ENCODE assay signal across 8 cellular contexts in genomic region chr2:101699939-101700442, GRCh38. TPM values are rescaled to one million over a fixed set of nuclear protein-coding genes. Genes with fewer than 3 reads are reported as not detected.
DNase-seq lines count a peak whose midpoint lies in the region; ATAC-seq and TF ChIP-seq lines count a peak whose summit lies in the region.

No MANE protein-coding gene starts in this region.

- H3K4me3 Mint-ChIP-seq in Calu3 (ENCODE audit: low read depth, unreplicated experiment) = no peak overlapping the region

- peaks cover 3% of the 10 kb centered on the region for H3K9me3 Mint-ChIP-seq in Calu3 (ENCODE audit: low read depth, unreplicated experiment)

- H3K36me3 Mint-ChIP-seq in Calu3 (ENCODE audit: insufficient read depth, unreplicated experiment) = peaks cover 37% of the 10 kb centered on the region

- H3K9ac ChIP-seq in HCT116 (ENCODE audit: low read length) = no peak overlapping the region
- peak overlapping the region; percentile 93 for H3K9ac ChIP-seq in adipocyte (ENCODE audit: low read length)

- RAD21 ChIA-PET in HCT116 (lab: Charles Lee; ENCODE audit: low non-redundant PET in 1 of 2, low total read pairs in 2 of 2, uncharacterized antibody in 2 of 2, unreplicated experiment in 2 of 2) = no interaction called here

- H3K27ac Mint-ChIP-seq in Calu3 (ENCODE audit: unreplicated experiment) = no peak overlapping the region

- peak overlapping the region; percentile 82; the same call in 1 of the 2 replicates for H3K4me2 ChIP-seq in HCT116 (ENCODE audit: low read length)

- H3K9me3 ChIP-seq in HCT116 (ENCODE audit: control insufficient read depth in 1 of 2, insufficient read depth in 1 of 2, low read depth in 1 of 2, low read length in 2 of 2) (no peaks in the 10 kb centered on the region), adipocyte (ENCODE audit: control insufficient read depth, low read length) (no peaks in the 10 kb centered on the region)

- peaks cover 66% of the 10 kb centered on the region for H3K79me2 ChIP-seq in HCT116 (ENCODE audit: insufficient read depth, low read length)

- intact Hi-C loops in HCT116 (cut with micrococcal nuclease) (loop anchor here (5.0 kb wide), 1 partner anchor 358 kb away; no protein-coding TSS in a partner anchor), Calu3 (cut with micrococcal nuclease; ENCODE audit: unreplicated experiment) (loop anchor here (2.0 to 10.0 kb wide), 6 partner anchors 37 to 285 kb away; no protein-coding TSS in a partner anchor)

- peaks cover 17 to 42% of the 10 kb centered on the region in 2 experiments; a peak in 3 of 4 replicates for H3K4me1 ChIP-seq in HCT116 (ENCODE audit: control insufficient read depth in 1 of 2, insufficient read depth in 2 of 2, low read length in 2 of 2)
- peaks cover 29% of the 10 kb centered on the region for H3K4me1 ChIP-seq in adipocyte (ENCODE audit: control insufficient read depth, insufficient read depth, low read length)

- no peak for TF ChIP-seq RAD21 in HCT116 (IDR thresholded peaks at IDR 0.05; ENCODE audit: low read depth)

- ATAC-seq in HCT116 (no peak), GM21447 (IDR thresholded peaks at IDR 0.05; ENCODE audit: unreplicated experiment) (no peak), HG03571 (IDR thresholded peaks at IDR 0.05; ENCODE audit: unreplicated experiment) (no peak)

- no peaks in the 10 kb centered on the region for H3K9me2 ChIP-seq in HCT116 (ENCODE audit: insufficient read depth)

- no peaks in the 10 kb centered on the region for H4K20me1 ChIP-seq in HCT116 (ENCODE audit: insufficient read depth)

- H3K36me3 ChIP-seq in HCT116 (ENCODE audit: control insufficient read depth in 1 of 2, insufficient read depth in 2 of 2, low read length in 2 of 2) (peaks cover 0 to 5% of the 10 kb centered on the region in 2 experiments; a peak in 1 of 4 replicates), adipocyte (ENCODE audit: control insufficient read depth, insufficient read depth, low read length, severe bottlenecking) (peaks cover 8% of the 10 kb centered on the region)

- no peak overlapping the region for H2AFZ ChIP-seq in HCT116 (ENCODE audit: low read depth, low read length, poor library complexity, severe bottlenecking)

- no peak for TF ChIP-seq POLR2A in HCT116 (IDR thresholded peaks at IDR 0.05; ENCODE audit: borderline replicate concordance, extremely low read depth, insufficient read depth, insufficient read length)

- BruUV-seq in HCT116 (replicated peaks; lab: Mats Ljungman, UMichigan) = no TSS peak
- no TSS peak for BruUV-seq in Calu3 (replicated peaks; lab: Mats Ljungman, UMichigan)

- peaks cover 42% of the 10 kb centered on the region for H3K4me1 Mint-ChIP-seq in Calu3 (ENCODE audit: low read depth, unreplicated experiment)

- POLR2A ChIA-PET in HCT116 (lab: Charles Lee) = no interaction called here

- CTCF ChIA-PET in HCT116 (lab: Charles Lee) (no interaction called here), Calu3 (lab: Charles Lee) (interaction anchor here (0.8 to 1.5 kb wide), 5 partner anchors 42 to 281 kb away, joined by 3 to 5 read pairs (median 4); no protein-coding TSS in a partner anchor)

- no peaks in the 10 kb centered on the region for H3K27me3 Mint-ChIP-seq in Calu3 (ENCODE audit: unreplicated experiment)

- H3K27ac ChIP-seq in HCT116 (ENCODE audit: low read depth, low read length) (no peak overlapping the region), substantia nigra (ENCODE audit: low read depth, low read length, poor library complexity, severe bottlenecking) (peak overlapping the region; percentile 90)

- TF ChIP-seq CTCF in HCT116 (IDR thresholded peaks at IDR 0.05 in 2 of 3, conservative IDR thresholded peaks at IDR 0.05 in 1 of 3; ENCODE audit: borderline replicate concordance in 1 of 3, insufficient read depth in 1 of 3, low read depth in 2 of 3, low read length in 2 of 3) = no peak
- TF ChIP-seq CTCF in Calu3 (IDR thresholded peaks at IDR 0.05; ENCODE audit: unreplicated experiment) = no peak

- no peaks in the 10 kb centered on the region for H3K27me3 ChIP-seq in HCT116 (ENCODE audit: insufficient read depth, low read length)
- no peaks in the 10 kb centered on the region for H3K27me3 ChIP-seq in adipocyte (replicated peaks; ENCODE audit: control insufficient read depth, insufficient read depth, low read length)

- H3K4me3 ChIP-seq in HCT116 (replicated peaks in 1 of 2; ENCODE audit: low read depth in 1 of 2, low read length in 2 of 2) (no peak overlapping the region), adipocyte (ENCODE audit: low read length) (peak overlapping the region; percentile 94)

- no peak for DNase-seq in HCT116 (ENCODE audit: low read depth, low spot score)
- peak; percentile 58 for DNase-seq in adipocyte (ENCODE audit: low read depth)
- peak; percentile 35 for DNase-seq in iris pigment epithelial cell (ENCODE audit: low read depth)
- DNase-seq in substantia nigra (lab: John Stamatoyannopoulos, UW) = no peak
- no peak for DNase-seq in Calu3
- DNase-seq in MV-4-11 (lab: John Stamatoyannopoulos, UW) = no peak

TF ChIP-seq in HCT116, 20 proteins besides CTCF, POLR2A, EP300 and RAD21:
- TF ChIP-seq ATF3 (IDR thresholded peaks at IDR 0.05) = no peak
- no peak for TF ChIP-seq EZH2phosphoT487 (IDR thresholded peaks at IDR 0.05; ENCODE audit: borderline replicate concordance)
- no peak for TF ChIP-seq CEBPB (IDR thresholded peaks at IDR 0.05; ENCODE audit: low read depth)
- no peak for TF ChIP-seq ZNF274 (IDR thresholded peaks at IDR 0.05; ENCODE audit: low read depth, low read length)
- no peak for TF ChIP-seq EGR1 (IDR thresholded peaks at IDR 0.05; ENCODE audit: low read depth)
- no peak for TF ChIP-seq REST (IDR thresholded peaks at IDR 0.05; ENCODE audit: low read depth)
- no peak for TF ChIP-seq FOSL1 (IDR thresholded peaks at IDR 0.05; ENCODE audit: low read depth)
- TF ChIP-seq ZFX (IDR thresholded peaks at IDR 0.05) = no peak
- no peak for TF ChIP-seq YY1 (IDR thresholded peaks at IDR 0.05; ENCODE audit: extremely low read depth, insufficient replicate concordance, low read depth, low read length)
- TF ChIP-seq EZH2 (IDR thresholded peaks at IDR 0.05) = no peak
- no peak for TF ChIP-seq SP1 (IDR thresholded peaks at IDR 0.05; ENCODE audit: low read depth)
- no peak for TF ChIP-seq JUND (IDR thresholded peaks at IDR 0.05)
- TF ChIP-seq ELF1 (IDR thresholded peaks at IDR 0.05; ENCODE audit: borderline replicate concordance, low read depth) = no peak
- no peak for TF ChIP-seq ZBTB33 (IDR thresholded peaks at IDR 0.05; ENCODE audit: extremely low read depth, insufficient replicate concordance, low read length)

RNA-seq across cellular contexts. Expression of gene MAP4K4, which starts 2.5 kb away (rescaled TPM):
- total RNA-seq in HCT116 (2021; ENCODE audit: unreplicated experiment) (62.3 TPM), Calu3 (2022) (136 and 151 TPM in 2 replicates)
- 36.3 and 44.3 TPM in 2 replicates for polyA plus RNA-seq in HCT116 (2012)

Comparison
In these comparisons a context has a peak if more than half of its experiments do, and no peak if none do; other contexts are left out.
1. DNase-seq: peak in adipocyte (single experiment) and iris pigment epithelial cell (single experiment); none in HCT116 (single experiment), substantia nigra (0 of 49), Calu3 (single experiment) and MV-4-11 (single experiment).